Comparison of ENCODE assay signal across 17 cellular contexts in genomic region chr1:163673756-163674155, GRCh38.
DNase-seq lines count a peak whose midpoint lies in the region; ATAC-seq and TF ChIP-seq lines count a peak whose summit lies in the region.
"Had no signal": no experiment of that assay in that cellular context is flagged by ENCODE, and none has a peak within 500 bp of the region (broad histone marks: within the 10 kb centered on the region; RNA-seq: fewer than 3 reads in every experiment).

No MANE protein-coding gene starts in this region.

- DNase-seq in Right ventricle myocardium inferior (ENCODE audit: missing footprints): no peak
- no peak for DNase-seq in right atrium auricular region (ENCODE audit: low spot score)
- DNase-seq in body of pancreas: peak in 1 of 4 donors; percentile 7
- DNase-seq in left lung: no peak
- peak; percentile 41 for DNase-seq in stromal cell of bone marrow (ENCODE audit: low read depth)
- DNase-seq in NCI-H146 treated with DMSO at 0.1 percent for 48 hours (lab: John Stamatoyannopoulos, UW; ENCODE audit: unreplicated experiment): no peak
- DNase-seq: 8988T; activated CD4-positive, alpha-beta T cell treated with anti-CD3 and anti-CD28 coated beads, Interleukin-2, amount 50 U/mL, for 1 hour; activated T-cell treated with anti-CD3 and anti-CD28 coated beads, Interleukin-2, amount 50 U/mL, for 24 hours; gastrocnemius medialis; immature natural killer cell; MG63; NK-92 treated with Interleukin-12 subunit alpha and Interleukin-12 subunit beta, amount 100 ng/mL, for 24 hours; stimulated activated CD4-positive, alpha-beta T cell treated with anti-CD3 and anti-CD28 coated beads, Interleukin-4, amount 100 ng/mL, for 4 hours had no signal

- no peak for TF ChIP-seq POLR2A in body of pancreas (IDR thresholded peaks at IDR 0.05)

- H3K4me1 ChIP-seq in right atrium auricular region (no peaks in the 10 kb centered on the region), body of pancreas (no peaks in the 10 kb centered on the region), left lung (no peaks in the 10 kb centered on the region)
- H3K4me1 ChIP-seq: gastrocnemius medialis, prostate gland had no signal

- peak; percentile 52 for ATAC-seq in Right ventricle myocardium inferior
- peak; percentile 47 for ATAC-seq in body of pancreas
- peak; percentile 58 for ATAC-seq in left lung
- ATAC-seq in HG03108 (IDR thresholded peaks at IDR 0.05; ENCODE audit: unreplicated experiment): no peak
- no peak for ATAC-seq in HG03196 (IDR thresholded peaks at IDR 0.05; ENCODE audit: unreplicated experiment)
- ATAC-seq: gastrocnemius medialis had no signal

- H3K36me3 ChIP-seq in right atrium auricular region (no peaks in the 10 kb centered on the region), body of pancreas (replicated peaks in 1 of 2; ENCODE audit: insufficient read depth in 1 of 2, low read depth in 2 of 2) (no peaks in the 10 kb centered on the region), left lung (no peaks in the 10 kb centered on the region)
- H3K36me3 ChIP-seq: gastrocnemius medialis, MG63, prostate gland had no signal

- H3K4me3 ChIP-seq in right atrium auricular region: no peak overlapping the region
- no peak overlapping the region for H3K4me3 ChIP-seq in body of pancreas
- H3K4me3 ChIP-seq in left lung: no peak overlapping the region
- H3K4me3 ChIP-seq: gastrocnemius medialis, MG63, prostate gland had no signal

- H3K9me3 ChIP-seq in right atrium auricular region (no peaks in the 10 kb centered on the region), body of pancreas (no peaks in the 10 kb centered on the region), left lung (peaks cover 0 to 3% of the 10 kb centered on the region in 2 donors)
- H3K9me3 ChIP-seq: gastrocnemius medialis, MG63, prostate gland had no signal

- no peak overlapping the region for H3K27ac ChIP-seq in right atrium auricular region
- H3K27ac ChIP-seq in body of pancreas: no peak overlapping the region
- H3K27ac ChIP-seq in left lung: no peak overlapping the region
- H3K27ac ChIP-seq: gastrocnemius medialis, prostate gland had no signal

- H3K27me3 ChIP-seq in right atrium auricular region (no peaks in the 10 kb centered on the region), body of pancreas (no peaks in the 10 kb centered on the region), left lung (no peaks in the 10 kb centered on the region)
- H3K27me3 ChIP-seq: gastrocnemius medialis, MG63 had no signal

- TF ChIP-seq CTCF in right atrium auricular region (IDR thresholded peaks at IDR 0.05) (no peak), body of pancreas (IDR thresholded peaks at IDR 0.05) (no peak), left lung (IDR thresholded peaks at IDR 0.05) (no peak)

- 36 to 42% methylated on average over 8 of the region's 8 CpGs for WGBS in body of pancreas, 2 donors

- intact Hi-C loops in Right ventricle myocardium inferior (cut with DNase I): no loop called here
- intact Hi-C loops in body of pancreas (cut with DNase I): no loop called here
- intact Hi-C loops in left lung (cut with DNase I): no loop called here

Comparison
In these comparisons a context has a peak if more than half of its experiments do, and no peak if none do; other contexts are left out.
1. ATAC-seq: peak in Right ventricle myocardium inferior (single experiment), body of pancreas (single experiment) and left lung (single experiment); none in HG03108 (single experiment) and HG03196 (single experiment).